ENCODE assay signal across 8 cellular contexts in genomic region chr4:20773144-20773997, GRCh38.
DNase-seq lines count a peak whose midpoint lies in the region; ATAC-seq and TF ChIP-seq lines count a peak whose summit lies in the region.

No MANE protein-coding gene starts in this region.

- DNase-seq in AG09309 (ENCODE audit: low read depth) (peak; percentile 8), NCI-H2196 (lab: John Stamatoyannopoulos, UW; ENCODE audit: unreplicated experiment) (peak; percentile 56), foreskin melanocyte (peak; percentile 45), osteocyte (ENCODE audit: extremely low spot score, unreplicated experiment) (no peak)
- peak; percentile 29 for DNase-seq in activated CD4-positive, alpha-beta T cell treated with anti-CD3 and anti-CD28 coated beads, Interleukin-2, amount 10 ng/mL, durations not matched to agents 7 days and 5 days
- no peak for DNase-seq in activated T-helper 1 cell treated with anti-CD3 and anti-CD28 coated beads, Interleukin-12 subunit alpha, Interleukin-12 subunit beta, Interleukin-2, Interleukin-4 antibody, amounts not matched to agents 30 ng/mL and 10 ng/mL and 1 ng/mL, durations not matched to agents 14 hours and 24 hours and 36 hours (ENCODE audit: low spot score)

- POLR2A ChIA-PET in activated CD4-positive, alpha-beta T cell treated with anti-CD3 and anti-CD28 coated beads, Interleukin-2, amount 10 ng/mL, durations not matched to agents 7 days and 5 days (lab: Charles Lee): no interaction called here

- intact Hi-C loops in activated T-helper 1 cell treated with anti-CD3 and anti-CD28 coated beads, Interleukin-12 subunit alpha, Interleukin-12 subunit beta, Interleukin-2, Interleukin-4 antibody, amounts not matched to agents 30 ng/mL and 10 ng/mL and 1 ng/mL, durations not matched to agents 14 hours and 24 hours and 36 hours (cut with micrococcal nuclease): loop anchor here (1.0 kb wide), 1 partner anchor 995 kb away; no protein-coding TSS in a partner anchor

- H3K9me3 Mint-ChIP-seq in activated CD4-positive, alpha-beta T cell treated with anti-CD3 and anti-CD28 coated beads, Interleukin-2, amount 10 ng/mL, durations not matched to agents 7 days and 5 days: no peaks in the 10 kb centered on the region
- no peaks in the 10 kb centered on the region for H3K9me3 Mint-ChIP-seq in osteocyte (ENCODE audit: unreplicated experiment)
- H3K9me3 Mint-ChIP-seq in activated T-helper 1 cell treated with anti-CD3 and anti-CD28 coated beads, Interleukin-12 subunit alpha, Interleukin-12 subunit beta, Interleukin-2, Interleukin-4 antibody, amounts not matched to agents 30 ng/mL and 10 ng/mL and 1 ng/mL, durations not matched to agents 14 hours and 24 hours and 36 hours: peaks cover 5% of the 10 kb centered on the region

- H3K4me3 ChIP-seq in AG09309 (ENCODE audit: control insufficient read depth, low read depth, low read length): no peak overlapping the region

- no peak overlapping the region for H3K4me3 Mint-ChIP-seq in activated CD4-positive, alpha-beta T cell treated with anti-CD3 and anti-CD28 coated beads, Interleukin-2, amount 10 ng/mL, durations not matched to agents 7 days and 5 days
- no peak overlapping the region for H3K4me3 Mint-ChIP-seq in osteocyte (ENCODE audit: unreplicated experiment)
- no peak overlapping the region for H3K4me3 Mint-ChIP-seq in activated T-helper 1 cell treated with anti-CD3 and anti-CD28 coated beads, Interleukin-12 subunit alpha, Interleukin-12 subunit beta, Interleukin-2, Interleukin-4 antibody, amounts not matched to agents 30 ng/mL and 10 ng/mL and 1 ng/mL, durations not matched to agents 14 hours and 24 hours and 36 hours

- CTCF ChIA-PET in activated CD4-positive, alpha-beta T cell treated with anti-CD3 and anti-CD28 coated beads, Interleukin-2, amount 10 ng/mL, durations not matched to agents 7 days and 5 days (lab: Charles Lee): interaction anchor here (0.9 to 1.3 kb wide), 2 partner anchors 25 to 992 kb away, joined by 3 to 5 read pairs; no protein-coding TSS in a partner anchor

- no peaks in the 10 kb centered on the region for H3K4me1 Mint-ChIP-seq in activated CD4-positive, alpha-beta T cell treated with anti-CD3 and anti-CD28 coated beads, Interleukin-2, amount 10 ng/mL, durations not matched to agents 7 days and 5 days
- peaks cover 2% of the 10 kb centered on the region for H3K4me1 Mint-ChIP-seq in osteocyte (ENCODE audit: unreplicated experiment)
- no peaks in the 10 kb centered on the region for H3K4me1 Mint-ChIP-seq in activated T-helper 1 cell treated with anti-CD3 and anti-CD28 coated beads, Interleukin-12 subunit alpha, Interleukin-12 subunit beta, Interleukin-2, Interleukin-4 antibody, amounts not matched to agents 30 ng/mL and 10 ng/mL and 1 ng/mL, durations not matched to agents 14 hours and 24 hours and 36 hours (ENCODE audit: low read depth)

- ATAC-seq in GM18498 (IDR thresholded peaks at IDR 0.05; ENCODE audit: unreplicated experiment) (peak; percentile 82), HG03108 (IDR thresholded peaks at IDR 0.05; ENCODE audit: unreplicated experiment) (peak; percentile 67)

- no peak overlapping the region for H3K27ac Mint-ChIP-seq in activated CD4-positive, alpha-beta T cell treated with anti-CD3 and anti-CD28 coated beads, Interleukin-2, amount 10 ng/mL, durations not matched to agents 7 days and 5 days
- H3K27ac Mint-ChIP-seq in osteocyte (ENCODE audit: unreplicated experiment): no peak overlapping the region
- no peak overlapping the region for H3K27ac Mint-ChIP-seq in activated T-helper 1 cell treated with anti-CD3 and anti-CD28 coated beads, Interleukin-12 subunit alpha, Interleukin-12 subunit beta, Interleukin-2, Interleukin-4 antibody, amounts not matched to agents 30 ng/mL and 10 ng/mL and 1 ng/mL, durations not matched to agents 14 hours and 24 hours and 36 hours

- TF ChIP-seq CTCF in AG09309 (IDR thresholded peaks at IDR 0.05; ENCODE audit: control insufficient read depth, insufficient read depth, low read depth, low read length, missing control alignments) (peak; percentile 79), osteocyte (IDR thresholded peaks at IDR 0.05) (peak; percentile 83)

- H3K36me3 Mint-ChIP-seq in activated CD4-positive, alpha-beta T cell treated with anti-CD3 and anti-CD28 coated beads, Interleukin-2, amount 10 ng/mL, durations not matched to agents 7 days and 5 days (ENCODE audit: low read depth): no peaks in the 10 kb centered on the region
- no peaks in the 10 kb centered on the region for H3K36me3 Mint-ChIP-seq in osteocyte (ENCODE audit: unreplicated experiment)
- no peaks in the 10 kb centered on the region for H3K36me3 Mint-ChIP-seq in activated T-helper 1 cell treated with anti-CD3 and anti-CD28 coated beads, Interleukin-12 subunit alpha, Interleukin-12 subunit beta, Interleukin-2, Interleukin-4 antibody, amounts not matched to agents 30 ng/mL and 10 ng/mL and 1 ng/mL, durations not matched to agents 14 hours and 24 hours and 36 hours (ENCODE audit: low read depth)

- H3K27me3 Mint-ChIP-seq in activated CD4-positive, alpha-beta T cell treated with anti-CD3 and anti-CD28 coated beads, Interleukin-2, amount 10 ng/mL, durations not matched to agents 7 days and 5 days: no peaks in the 10 kb centered on the region
- H3K27me3 Mint-ChIP-seq in osteocyte (ENCODE audit: unreplicated experiment): peaks cover 26% of the 10 kb centered on the region
- H3K27me3 Mint-ChIP-seq in activated T-helper 1 cell treated with anti-CD3 and anti-CD28 coated beads, Interleukin-12 subunit alpha, Interleukin-12 subunit beta, Interleukin-2, Interleukin-4 antibody, amounts not matched to agents 30 ng/mL and 10 ng/mL and 1 ng/mL, durations not matched to agents 14 hours and 24 hours and 36 hours (ENCODE audit: insufficient read depth): peaks cover 3% of the 10 kb centered on the region

Comparison
In these comparisons a context has a peak if more than half of its experiments do, and no peak if none do; other contexts are left out.
1. DNase-seq: peak in AG09309 (single experiment), NCI-H2196 (single experiment), activated CD4-positive, alpha-beta T cell treated with anti-CD3 and anti-CD28 coated beads, Interleukin-2, amount 10 ng/mL, durations not matched to agents 7 days and 5 days (single experiment) and foreskin melanocyte (single experiment); none in osteocyte (single experiment) and activated T-helper 1 cell treated with anti-CD3 and anti-CD28 coated beads, Interleukin-12 subunit alpha, Interleukin-12 subunit beta, Interleukin-2, Interleukin-4 antibody, amounts not matched to agents 30 ng/mL and 10 ng/mL and 1 ng/mL, durations not matched to agents 14 hours and 24 hours and 36 hours (single experiment).